In genomic region chr4:75030028-75030427, GRCh38 we compare ENCODE assay signal across 18 cellular contexts.
A peak's percentile ranks its signal among the peaks of the same experiment; 100 is the strongest.
DNase-seq lines count a peak whose midpoint lies in the region; ATAC-seq, FAIRE-seq and TF ChIP-seq lines count a peak whose summit lies in the region.
"Had no signal": no experiment of that assay in that cellular context is flagged by ENCODE, and none has a peak within 500 bp of the region (broad histone marks: within the 10 kb centered on the region; RNA-seq: fewer than 3 reads in every experiment).

No MANE protein-coding gene starts in this region.

- 50% methylated on average over 1 of the region's 1 CpG for WGBS in hepatocyte (ENCODE audit: low lambda C conversion rate, missing lambda C conversion rate)
- 16 to 23% methylated on average over 1 of the region's 1 CpG for WGBS in pancreas, 2 donors
- WGBS in smooth muscle cell (ENCODE audit: low lambda C conversion rate): 91% methylated on average over 1 of the region's 1 CpG

- H3K9ac ChIP-seq in smooth muscle cell (ENCODE audit: low read depth): no peak overlapping the region
- H3K9ac ChIP-seq: BLaER1 had no signal

- H3K36me3 Mint-ChIP-seq in IgD-negative memory B cell: peaks cover 11% of the 10 kb centered on the region
- H3K36me3 Mint-ChIP-seq: CD4-positive, CD25-positive, alpha-beta regulatory T cell had no signal

- no peak for FAIRE-seq in pancreas (lab: Jason Lieb, UNC)
- FAIRE-seq: GM12891, H1, HepG2, HTR-8/SVneo had no signal

- H4K20me1 ChIP-seq in hepatocyte (ENCODE audit: insufficient read depth, poor library complexity, severe bottlenecking) (no peaks in the 10 kb centered on the region), smooth muscle cell (ENCODE audit: low read depth) (no peaks in the 10 kb centered on the region)
- H4K20me1 ChIP-seq: BLaER1 had no signal

- H3K79me2 ChIP-seq in hepatocyte: no peaks in the 10 kb centered on the region
- H3K79me2 ChIP-seq in smooth muscle cell (ENCODE audit: low read depth): no peaks in the 10 kb centered on the region

- no peak for TF ChIP-seq CTCF in 22Rv1 (IDR thresholded peaks at IDR 0.05)
- TF ChIP-seq CTCF in hepatocyte (IDR thresholded peaks at IDR 0.05; ENCODE audit: poor library complexity): no peak
- no peak for TF ChIP-seq CTCF in pancreas (IDR thresholded peaks at IDR 0.05)
- TF ChIP-seq CTCF in smooth muscle cell (IDR thresholded peaks at IDR 0.05; ENCODE audit: borderline replicate concordance, insufficient read depth, poor library complexity, severe bottlenecking): no peak

- H3K27me3 Mint-ChIP-seq in IgD-negative memory B cell: no peaks in the 10 kb centered on the region
- H3K27me3 Mint-ChIP-seq: CD4-positive, CD25-positive, alpha-beta regulatory T cell had no signal

- H3K36me3 ChIP-seq in hepatocyte (replicated peaks; ENCODE audit: insufficient read depth, low read depth): no peaks in the 10 kb centered on the region
- H3K36me3 ChIP-seq in pancreas: no peaks in the 10 kb centered on the region
- no peaks in the 10 kb centered on the region for H3K36me3 ChIP-seq in smooth muscle cell (ENCODE audit: low read depth)
- H3K36me3 ChIP-seq: BLaER1, HAP-1 had no signal

- H3K27me3 ChIP-seq in hepatocyte (no peaks in the 10 kb centered on the region), pancreas (no peaks in the 10 kb centered on the region), smooth muscle cell (ENCODE audit: low read depth) (no peaks in the 10 kb centered on the region)
- H3K27me3 ChIP-seq: BLaER1 had no signal

- no peaks in the 10 kb centered on the region for H3K9me3 Mint-ChIP-seq in IgD-negative memory B cell

- peak overlapping the region in 1 of 4 donors; percentile 7 for H3K4me3 Mint-ChIP-seq in IgD-negative memory B cell
- H3K4me3 Mint-ChIP-seq: CD4-positive, CD25-positive, alpha-beta regulatory T cell had no signal

- no peaks in the 10 kb centered on the region for H3K9me3 ChIP-seq in hepatocyte (ENCODE audit: low read depth)
- H3K9me3 ChIP-seq in pancreas: no peaks in the 10 kb centered on the region
- H3K9me3 ChIP-seq in smooth muscle cell (replicated peaks; ENCODE audit: low read depth): no peaks in the 10 kb centered on the region
- H3K9me3 ChIP-seq: BLaER1, HAP-1 had no signal

- H3K27ac Mint-ChIP-seq in IgD-negative memory B cell: peak overlapping the region in 2 of 3 donors; percentile 28 to 36
- H3K27ac Mint-ChIP-seq: CD4-positive, CD25-positive, alpha-beta regulatory T cell had no signal

- H3K9me2 ChIP-seq in hepatocyte (replicated peaks; ENCODE audit: insufficient read depth): no peaks in the 10 kb centered on the region

- DNase-seq in hepatocyte (ENCODE audit: low spot score) (no peak), pancreas (no peak), COLO829 (ENCODE audit: low spot score) (no peak), NCI-H1048 (lab: John Stamatoyannopoulos, UW) (no peak), smooth muscle cell (lab: John Stamatoyannopoulos, UW; ENCODE audit: unreplicated experiment) (no peak)
- DNase-seq: 8988T; AML-193; CD4-positive, CD25-positive, alpha-beta regulatory T cell; DMS79 had no signal

- H3K4me3 ChIP-seq in hepatocyte (no peak overlapping the region), pancreas (no peak overlapping the region), smooth muscle cell (no peak overlapping the region)
- H3K4me3 ChIP-seq: BLaER1, HAP-1 had no signal

- ATAC-seq in pancreas (peak in 3 of 4 donors; percentile 10 to 29 (median 15)), HG03342 (IDR thresholded peaks at IDR 0.05; ENCODE audit: unreplicated experiment) (no peak)
- ATAC-seq: HepG2 had no signal

- H3K27ac ChIP-seq in 22Rv1: peak overlapping the region; percentile 29; the same call in 1 of the 2 replicates
- peak overlapping the region; percentile 33 for H3K27ac ChIP-seq in hepatocyte
- peak overlapping the region in 2 of 4 donors; percentile 63 to 67 for H3K27ac ChIP-seq in pancreas
- no peak overlapping the region for H3K27ac ChIP-seq in smooth muscle cell (ENCODE audit: low read depth)
- H3K27ac ChIP-seq: BLaER1 had no signal

- H2AFZ ChIP-seq in hepatocyte: no peak overlapping the region
- no peak overlapping the region for H2AFZ ChIP-seq in smooth muscle cell (ENCODE audit: low read depth)

- no peak overlapping the region for H3K4me2 ChIP-seq in hepatocyte
- H3K4me2 ChIP-seq in smooth muscle cell: no peak overlapping the region
- H3K4me2 ChIP-seq: BLaER1 had no signal

- intact Hi-C loops in pancreas (cut with DNase I): no loop called here

- H3F3A ChIP-seq in smooth muscle cell (ENCODE audit: low read depth): no peaks in the 10 kb centered on the region

- H3K4me1 ChIP-seq in hepatocyte (ENCODE audit: insufficient read depth) (peaks cover 30% of the 10 kb centered on the region), pancreas (peaks cover 8 to 37% (median 28%) of the 10 kb centered on the region in 3 donors), smooth muscle cell (ENCODE audit: low read depth) (no peaks in the 10 kb centered on the region)
- H3K4me1 ChIP-seq: HAP-1 had no signal

- peaks cover 16 to 44% (median 26%) of the 10 kb centered on the region in 3 donors for H3K4me1 Mint-ChIP-seq in IgD-negative memory B cell
- H3K4me1 Mint-ChIP-seq: CD4-positive, CD25-positive, alpha-beta regulatory T cell had no signal
